Comparison of ENCODE assay signal across 23 cellular contexts in genomic region chr10:75818552-75818951, GRCh38.
DNase-seq lines count a peak whose midpoint lies in the region; ATAC-seq and TF ChIP-seq lines count a peak whose summit lies in the region.
"Had no signal": no experiment of that assay in that cellular context is flagged by ENCODE, and none has a peak within 500 bp of the region (broad histone marks: within the 10 kb centered on the region; RNA-seq: fewer than 3 reads in every experiment).

No MANE protein-coding gene starts in this region.

- H4K20me1 ChIP-seq in hepatocyte (ENCODE audit: insufficient read depth, poor library complexity, severe bottlenecking) = no peaks in the 10 kb centered on the region
- H4K20me1 ChIP-seq: BLaER1 treated with 17β-estradiol and CSF1 and Interleukin-3, amounts not matched to agents 10 nM and 100 nM had no signal

- no peak for TF ChIP-seq CTCF in right atrium auricular region (IDR thresholded peaks at IDR 0.05)
- no peak for TF ChIP-seq CTCF in left ventricle myocardium inferior (IDR thresholded peaks at IDR 0.05; ENCODE audit: borderline replicate concordance)
- TF ChIP-seq CTCF in hepatocyte (IDR thresholded peaks at IDR 0.05; ENCODE audit: poor library complexity) = no peak
- TF ChIP-seq CTCF in thyroid gland (IDR thresholded peaks at IDR 0.05) = no peak
- TF ChIP-seq CTCF in type B pancreatic cell (conservative IDR thresholded peaks at IDR 0.05) = no peak

- H3K27ac Mint-ChIP-seq in type B pancreatic cell = no peak overlapping the region
- H3K27ac Mint-ChIP-seq: CD14-positive monocyte; CD4-positive, alpha-beta T cell; CD8-positive, alpha-beta memory T cell; HFFc6 had no signal

- H3K36me3 Mint-ChIP-seq in type B pancreatic cell = no peaks in the 10 kb centered on the region
- H3K36me3 Mint-ChIP-seq: CD8-positive, alpha-beta memory T cell had no signal

- no peaks in the 10 kb centered on the region for H3K27me3 ChIP-seq in right atrium auricular region
- H3K27me3 ChIP-seq in right cardiac atrium (ENCODE audit: control insufficient read depth, insufficient read depth) = no peaks in the 10 kb centered on the region
- no peaks in the 10 kb centered on the region for H3K27me3 ChIP-seq in left ventricle myocardium inferior (ENCODE audit: low read depth)
- H3K27me3 ChIP-seq in hepatocyte = no peaks in the 10 kb centered on the region
- H3K27me3 ChIP-seq in thyroid gland = no peaks in the 10 kb centered on the region
- H3K27me3 ChIP-seq: BE2C; BLaER1 treated with 17β-estradiol and CSF1 and Interleukin-3, amounts not matched to agents 10 nM and 100 nM had no signal

- no peak overlapping the region for H2AFZ ChIP-seq in hepatocyte

- peak; percentile 47 for ATAC-seq in Right ventricle myocardium inferior
- peak; percentile 26 to 39 for ATAC-seq in right cardiac atrium
- ATAC-seq: A549 had no signal

- TF ChIP-seq POLR2A in thyroid gland (IDR thresholded peaks at IDR 0.05) = no peak

- H3K4me1 ChIP-seq in right atrium auricular region = no peaks in the 10 kb centered on the region
- H3K4me1 ChIP-seq in right cardiac atrium (ENCODE audit: control insufficient read depth, insufficient read depth, low read length) = no peaks in the 10 kb centered on the region
- peaks cover 9% of the 10 kb centered on the region for H3K4me1 ChIP-seq in left ventricle myocardium inferior
- no peaks in the 10 kb centered on the region for H3K4me1 ChIP-seq in hepatocyte (ENCODE audit: insufficient read depth)
- peaks cover 21 to 22% of the 10 kb centered on the region in 2 donors for H3K4me1 ChIP-seq in thyroid gland
- H3K4me1 ChIP-seq: A549; BE2C; BLaER1 treated with 17β-estradiol and CSF1 and Interleukin-3, amounts not matched to agents 10 nM and 100 nM; HAP-1 had no signal

- H3K4me3 Mint-ChIP-seq in type B pancreatic cell = no peak overlapping the region
- H3K4me3 Mint-ChIP-seq: CD14-positive monocyte; CD4-positive, alpha-beta T cell; CD8-positive, alpha-beta memory T cell; HFFc6 had no signal

- H3K9me3 Mint-ChIP-seq in type B pancreatic cell = peaks cover 6% of the 10 kb centered on the region

- intact Hi-C loops in Right ventricle myocardium inferior (cut with DNase I) = no loop called here
- intact Hi-C loops in right cardiac atrium (cut with DNase I) = no loop called here
- intact Hi-C loops in left ventricle myocardium inferior (cut with micrococcal nuclease) = no loop called here
- intact Hi-C loops in thyroid gland (cut with DNase I) = no loop called here

- H3K27ac ChIP-seq in right atrium auricular region = no peak overlapping the region
- no peak overlapping the region for H3K27ac ChIP-seq in right cardiac atrium (ENCODE audit: low read length)
- H3K27ac ChIP-seq in left ventricle myocardium inferior (replicated peaks) = no peak overlapping the region
- H3K27ac ChIP-seq in hepatocyte = peak overlapping the region; percentile 28
- peak overlapping the region in 2 of 3 donors; percentile 34 to 50 for H3K27ac ChIP-seq in thyroid gland
- H3K27ac ChIP-seq: A549; BLaER1 treated with 17β-estradiol and CSF1 and Interleukin-3, amounts not matched to agents 10 nM and 100 nM had no signal

- no peaks in the 10 kb centered on the region for H3K9me3 ChIP-seq in right atrium auricular region
- H3K9me3 ChIP-seq in right cardiac atrium (ENCODE audit: control insufficient read depth, low read length) = no peaks in the 10 kb centered on the region
- no peaks in the 10 kb centered on the region for H3K9me3 ChIP-seq in left ventricle myocardium inferior (replicated peaks)
- no peaks in the 10 kb centered on the region for H3K9me3 ChIP-seq in hepatocyte (ENCODE audit: low read depth)
- H3K9me3 ChIP-seq in thyroid gland = no peaks in the 10 kb centered on the region
- H3K9me3 ChIP-seq: BE2C, HAP-1 had no signal

- peaks cover 45% of the 10 kb centered on the region for H3K27me3 Mint-ChIP-seq in type B pancreatic cell

- no peaks in the 10 kb centered on the region for H3K9me2 ChIP-seq in hepatocyte (replicated peaks; ENCODE audit: insufficient read depth)

- H3K4me1 Mint-ChIP-seq in type B pancreatic cell (ENCODE audit: unreplicated experiment) = peaks cover 8% of the 10 kb centered on the region
- H3K4me1 Mint-ChIP-seq: CD14-positive monocyte; CD8-positive, alpha-beta memory T cell had no signal

- H3K4me3 ChIP-seq in right atrium auricular region (no peak overlapping the region), right cardiac atrium (ENCODE audit: low read length) (no peak overlapping the region), left ventricle myocardium inferior (no peak overlapping the region), hepatocyte (no peak overlapping the region), thyroid gland (replicated peaks in 1 of 3) (no peak overlapping the region)
- H3K4me3 ChIP-seq: A549; BLaER1 treated with 17β-estradiol and CSF1 and Interleukin-3, amounts not matched to agents 10 nM and 100 nM; HAP-1 had no signal

- DNase-seq in Right ventricle myocardium inferior (ENCODE audit: missing footprints) = no peak
- DNase-seq in right atrium auricular region (ENCODE audit: low spot score) = no peak
- DNase-seq in right cardiac atrium = no peak
- DNase-seq in left ventricle myocardium inferior = no peak
- DNase-seq in hepatocyte (ENCODE audit: low spot score) = peak; percentile 20
- no peak for DNase-seq in thyroid gland
- DNase-seq in globus pallidus (ENCODE audit: low spot score) = no peak
- DNase-seq in type B pancreatic cell (ENCODE audit: extremely low spot score, unreplicated experiment) = no peak
- DNase-seq: 8988T; ACHN; AML-193; BE2C; Calu3; CD4-positive, alpha-beta T cell; CD8-positive, alpha-beta memory T cell; COR-L47; DND-41; GOT3; HFFc6 had no signal

- H3K79me2 ChIP-seq in hepatocyte = no peaks in the 10 kb centered on the region

- WGBS in right cardiac atrium = 64% methylated on average over 4 of the region's 4 CpGs
- WGBS in hepatocyte (ENCODE audit: low lambda C conversion rate, missing lambda C conversion rate) = 61% methylated on average over 4 of the region's 4 CpGs
- WGBS in thyroid gland, 2 donors = 62 to 71% methylated on average over 4 of the region's 4 CpGs

- H3K36me3 ChIP-seq in right atrium auricular region (no peaks in the 10 kb centered on the region), left ventricle myocardium inferior (no peaks in the 10 kb centered on the region), hepatocyte (replicated peaks; ENCODE audit: insufficient read depth, low read depth) (no peaks in the 10 kb centered on the region), thyroid gland (no peaks in the 10 kb centered on the region)
- H3K36me3 ChIP-seq: BE2C; BLaER1 treated with 17β-estradiol and CSF1 and Interleukin-3, amounts not matched to agents 10 nM and 100 nM; HAP-1 had no signal

- H3K4me2 ChIP-seq in hepatocyte = no peak overlapping the region
- H3K4me2 ChIP-seq: A549; BLaER1 treated with 17β-estradiol and CSF1 and Interleukin-3, amounts not matched to agents 10 nM and 100 nM had no signal

Comparison
In these comparisons a context has a peak if more than half of its experiments do, and no peak if none do; other contexts are left out.
1. H3K27ac ChIP-seq: peak in hepatocyte (single experiment) and thyroid gland (2 of 3); none in right atrium auricular region (0 of 2), right cardiac atrium (single experiment) and left ventricle myocardium inferior (single experiment).